9 cellular contexts compared by ENCODE assay signal in the genomic region with DNA sequence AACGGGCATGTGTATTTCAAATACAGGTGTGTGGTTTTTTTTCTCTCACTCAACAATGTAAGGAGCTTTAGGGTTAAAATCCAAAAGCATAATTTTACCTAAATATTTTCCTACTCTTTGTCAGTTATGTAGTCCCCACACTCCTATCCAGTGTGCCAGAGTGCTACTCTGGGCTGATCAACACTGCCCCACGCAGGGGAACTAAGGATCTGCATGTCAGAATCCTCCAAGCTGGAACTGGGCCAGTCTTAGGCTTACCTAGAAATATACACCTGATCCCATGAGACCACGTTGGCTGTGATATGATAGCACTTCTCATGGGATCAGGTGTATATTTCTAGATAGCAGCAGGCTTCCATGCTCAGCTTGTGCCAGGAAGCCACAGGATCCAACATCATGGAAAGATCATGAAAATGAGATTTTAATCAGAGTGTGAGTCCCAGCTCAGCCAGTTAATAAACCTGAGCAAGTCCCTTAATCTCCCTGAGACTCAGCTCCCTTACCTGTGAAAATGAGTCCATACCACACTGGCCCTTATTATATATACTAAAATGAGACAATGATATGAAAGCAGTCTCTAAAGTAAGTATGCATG. TPM values are rescaled to one million over a fixed set of nuclear protein-coding genes. Genes with fewer than 3 reads are reported as not detected.
DNase-seq lines count a peak whose midpoint lies in the region; ATAC-seq, FAIRE-seq and TF ChIP-seq lines count a peak whose summit lies in the region.
"Had no signal": no experiment of that assay in that cellular context is flagged by ENCODE, and none has a peak within 500 bp of the region (broad histone marks: within the 10 kb centered on the region; RNA-seq: fewer than 3 reads in every experiment).

No MANE protein-coding gene starts in this region.

- no peak overlapping the region for H3K9ac ChIP-seq in keratinocyte (ENCODE audit: control insufficient read depth, extremely low read depth, insufficient read depth, low read length)

- DNase-seq in COLO829 (ENCODE audit: low spot score) (peak; percentile 11), NCI-H69 (lab: John Stamatoyannopoulos, UW) (peak; percentile 92), keratinocyte (ENCODE audit: low read depth, low spot score) (no peak), cortex of kidney (lab: John Stamatoyannopoulos, UW) (no peak), SIG-M5 (lab: John Stamatoyannopoulos, UW) (no peak)
- peak; percentile 13 for DNase-seq in activated T-helper 1 cell treated with anti-CD3 and anti-CD28 coated beads, Interleukin-12 subunit alpha, Interleukin-12 subunit beta, Interleukin-2, Interleukin-4 antibody, amounts not matched to agents 30 ng/mL and 10 ng/mL and 1 ng/mL, durations not matched to agents 14 hours and 24 hours and 36 hours (ENCODE audit: low spot score)

- H3K9me3 Mint-ChIP-seq in activated T-helper 1 cell treated with anti-CD3 and anti-CD28 coated beads, Interleukin-12 subunit alpha, Interleukin-12 subunit beta, Interleukin-2, Interleukin-4 antibody, amounts not matched to agents 30 ng/mL and 10 ng/mL and 1 ng/mL, durations not matched to agents 14 hours and 24 hours and 36 hours, result peaks cover 4% of the 10 kb centered on the region

- peak; percentile 40 for ATAC-seq in GM19025 (IDR thresholded peaks at IDR 0.05; ENCODE audit: low read depth, unreplicated experiment)
- peak; percentile 68 for ATAC-seq in HG03280 (IDR thresholded peaks at IDR 0.05; ENCODE audit: unreplicated experiment)

- H3K9me1 ChIP-seq in keratinocyte (ENCODE audit: control insufficient read depth, extremely low read depth, insufficient read depth, low read length), result no peaks in the 10 kb centered on the region

- H3K9me3 ChIP-seq in keratinocyte (ENCODE audit: control insufficient read depth, low read depth, low read length), result no peaks in the 10 kb centered on the region

- peaks cover under 1% of the 10 kb centered on the region for H3K36me3 Mint-ChIP-seq in activated T-helper 1 cell treated with anti-CD3 and anti-CD28 coated beads, Interleukin-12 subunit alpha, Interleukin-12 subunit beta, Interleukin-2, Interleukin-4 antibody, amounts not matched to agents 30 ng/mL and 10 ng/mL and 1 ng/mL, durations not matched to agents 14 hours and 24 hours and 36 hours (ENCODE audit: low read depth)

- no peaks in the 10 kb centered on the region for H4K20me1 ChIP-seq in keratinocyte (ENCODE audit: control insufficient read depth, extremely low read depth, insufficient read depth, low read length)

- dilution Hi-C loops in keratinocyte (cut with MboI; ENCODE audit: extremely low pct_ligation_motif_present, low sequenced_read_pairs), result no loop called here

- H3K4me2 ChIP-seq in keratinocyte (ENCODE audit: control insufficient read depth, extremely low read depth, insufficient read depth, low read depth, low read length), result no peak overlapping the region

- H3K27me3 Mint-ChIP-seq in activated T-helper 1 cell treated with anti-CD3 and anti-CD28 coated beads, Interleukin-12 subunit alpha, Interleukin-12 subunit beta, Interleukin-2, Interleukin-4 antibody, amounts not matched to agents 30 ng/mL and 10 ng/mL and 1 ng/mL, durations not matched to agents 14 hours and 24 hours and 36 hours (ENCODE audit: insufficient read depth), result no peaks in the 10 kb centered on the region

- H3K27ac Mint-ChIP-seq in activated T-helper 1 cell treated with anti-CD3 and anti-CD28 coated beads, Interleukin-12 subunit alpha, Interleukin-12 subunit beta, Interleukin-2, Interleukin-4 antibody, amounts not matched to agents 30 ng/mL and 10 ng/mL and 1 ng/mL, durations not matched to agents 14 hours and 24 hours and 36 hours, result no peak overlapping the region
- H3K27ac Mint-ChIP-seq: nephron had no signal

- peaks cover 22% of the 10 kb centered on the region for H3K4me1 Mint-ChIP-seq in activated T-helper 1 cell treated with anti-CD3 and anti-CD28 coated beads, Interleukin-12 subunit alpha, Interleukin-12 subunit beta, Interleukin-2, Interleukin-4 antibody, amounts not matched to agents 30 ng/mL and 10 ng/mL and 1 ng/mL, durations not matched to agents 14 hours and 24 hours and 36 hours (ENCODE audit: low read depth)
- H3K4me1 Mint-ChIP-seq: nephron had no signal

- H3K27me3 ChIP-seq in keratinocyte (ENCODE audit: control insufficient read depth, extremely low read depth, insufficient read depth, low read length), result no peaks in the 10 kb centered on the region

- H2AFZ ChIP-seq in keratinocyte (ENCODE audit: control insufficient read depth, low read length), result no peak overlapping the region

- H3K4me3 ChIP-seq in keratinocyte (ENCODE audit: control insufficient read depth in 2 of 3, extremely low read depth in 1 of 3, insufficient read depth in 2 of 3, low read depth in 1 of 3, low read length in 3 of 3), result no peak overlapping the region

- intact Hi-C loops in activated T-helper 1 cell treated with anti-CD3 and anti-CD28 coated beads, Interleukin-12 subunit alpha, Interleukin-12 subunit beta, Interleukin-2, Interleukin-4 antibody, amounts not matched to agents 30 ng/mL and 10 ng/mL and 1 ng/mL, durations not matched to agents 14 hours and 24 hours and 36 hours (cut with micrococcal nuclease), result loop anchor here (1.0 to 10.0 kb wide), 2 partner anchors 129 to 255 kb away; no protein-coding TSS in a partner anchor

- H3K4me1 ChIP-seq in keratinocyte (ENCODE audit: control insufficient read depth, extremely low read depth, insufficient read depth, low read length), result no peaks in the 10 kb centered on the region

- no peaks in the 10 kb centered on the region for H3K79me2 ChIP-seq in keratinocyte (ENCODE audit: control insufficient read depth, insufficient read depth, low read length)

- FAIRE-seq in keratinocyte (lab: Jason Lieb, UNC), result no peak

- no peaks in the 10 kb centered on the region for H3K36me3 ChIP-seq in keratinocyte (ENCODE audit: control insufficient read depth in 2 of 2, extremely low read depth in 1 of 2, insufficient read depth in 2 of 2, low read length in 2 of 2)

- H3K4me3 Mint-ChIP-seq in activated T-helper 1 cell treated with anti-CD3 and anti-CD28 coated beads, Interleukin-12 subunit alpha, Interleukin-12 subunit beta, Interleukin-2, Interleukin-4 antibody, amounts not matched to agents 30 ng/mL and 10 ng/mL and 1 ng/mL, durations not matched to agents 14 hours and 24 hours and 36 hours, result no peak overlapping the region
- H3K4me3 Mint-ChIP-seq: nephron had no signal

- H3K27ac ChIP-seq in keratinocyte (ENCODE audit: control insufficient read depth, insufficient read depth, low read length), result no peak overlapping the region

- peak; percentile 62 to 65 (median 62) for TF ChIP-seq CTCF in keratinocyte (optimal IDR thresholded peaks at IDR 0.05 in 1 of 3, IDR thresholded peaks at IDR 0.05 in 1 of 3, conservative IDR thresholded peaks at IDR 0.05 in 1 of 3; ENCODE audit: extremely low read depth in 1 of 3, insufficient read depth in 2 of 3, low read length in 3 of 3)

RNA-seq across cellular contexts. Expression of gene CCDC141, which starts 29.7 kb away (rescaled TPM):
- total RNA-seq in activated T-helper 1 cell treated with anti-CD3 and anti-CD28 coated beads, Interleukin-12 subunit alpha, Interleukin-12 subunit beta, Interleukin-2, Interleukin-4 antibody, amounts not matched to agents 30 ng/mL and 10 ng/mL and 1 ng/mL, durations not matched to agents 14 hours and 24 hours and 36 hours, result 0.78 and 1.2 TPM in 2 replicates
- not detected in 3 replicates for polyA plus RNA-seq in keratinocyte
- polyA plus RNA-seq in keratinocyte (2011; ENCODE audit: low read depth), result not detected
- not detected in 2 replicates for polyA plus RNA-seq in keratinocyte (2011; cell fraction: cytosol; rRNA removed)
- polyA plus RNA-seq in keratinocyte (2011; cell fraction: nucleus; rRNA removed), result not detected in 2 replicates
- polyA plus RNA-seq in keratinocyte (2012; ENCODE audit: low replicate concordance), result not detected in 2 replicates
- polyA minus RNA-seq in keratinocyte, result not detected in 3 replicates
- polyA minus RNA-seq in keratinocyte (2011; cell fraction: cytosol; rRNA and poly(A)+ RNA removed), result not detected
- polyA minus RNA-seq in keratinocyte (2011; cell fraction: nucleus; rRNA and poly(A)+ RNA removed), result not detected in 2 replicates

Comparison
In these comparisons a context has a peak if more than half of its experiments do, and no peak if none do; other contexts are left out.
1. DNase-seq: peak in COLO829 (single experiment), NCI-H69 (single experiment) and activated T-helper 1 cell treated with anti-CD3 and anti-CD28 coated beads, Interleukin-12 subunit alpha, Interleukin-12 subunit beta, Interleukin-2, Interleukin-4 antibody, amounts not matched to agents 30 ng/mL and 10 ng/mL and 1 ng/mL, durations not matched to agents 14 hours and 24 hours and 36 hours (single experiment); none in keratinocyte (single experiment), cortex of kidney (single experiment) and SIG-M5 (single experiment).